ENCODE assay signal across 8 cellular contexts in the genomic region with DNA sequence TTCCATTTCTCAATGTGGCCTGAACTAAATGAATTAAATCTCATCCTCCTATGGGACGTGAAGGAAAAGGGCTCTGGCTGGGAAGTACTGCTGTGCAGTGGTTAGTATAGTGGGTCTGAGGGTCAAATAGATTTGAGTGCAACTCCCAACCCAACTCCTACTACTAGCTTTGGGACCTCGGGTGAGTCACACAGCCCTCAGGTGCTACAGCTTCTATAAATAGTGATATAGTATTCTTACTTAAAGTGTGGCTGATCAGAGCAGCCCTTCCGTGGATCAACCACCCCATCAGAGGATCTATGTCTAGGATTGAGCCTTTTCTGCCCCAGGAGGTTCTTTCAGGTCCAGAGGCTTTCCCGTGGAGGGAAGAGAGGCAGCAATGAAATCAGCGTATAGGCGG. TPM values are rescaled to one million over a fixed set of nuclear protein-coding genes. Genes with fewer than 3 reads are reported as not detected.
DNase-seq lines count a peak whose midpoint lies in the region; ATAC-seq and TF ChIP-seq lines count a peak whose summit lies in the region.

No MANE protein-coding gene starts in this region.

- TF ChIP-seq CTCF in kidney epithelial cell (IDR thresholded peaks at IDR 0.05; ENCODE audit: insufficient read depth, low read length, poor library complexity, severe bottlenecking) (no peak), thyroid gland (IDR thresholded peaks at IDR 0.05) (no peak)

- no peak for ATAC-seq in GM19455 (IDR thresholded peaks at IDR 0.05; ENCODE audit: unreplicated experiment)

- H3K4me3 ChIP-seq in adipocyte (ENCODE audit: low read length) (peak overlapping the region; percentile 85), kidney epithelial cell (ENCODE audit: low read depth, low read length) (peak overlapping the region; percentile 65), thyroid gland (replicated peaks in 1 of 3) (peak overlapping the region in 1 of 3 donors; percentile 78)

- H3K36me3 Mint-ChIP-seq in activated CD4-positive, alpha-beta T cell treated with anti-CD3 and anti-CD28 coated beads, Interleukin-2, amount 10 ng/mL, durations not matched to agents 24 days and 14 days (ENCODE audit: low read depth): no peaks in the 10 kb centered on the region

- H3K27ac Mint-ChIP-seq in activated CD4-positive, alpha-beta T cell treated with anti-CD3 and anti-CD28 coated beads, Interleukin-2, amount 10 ng/mL, durations not matched to agents 24 days and 14 days: no peak overlapping the region

- intact Hi-C loops in activated CD4-positive, alpha-beta T cell treated with anti-CD3 and anti-CD28 coated beads, Interleukin-2, amount 10 ng/mL, durations not matched to agents 24 days and 14 days (cut with micrococcal nuclease): loop anchor here (1.0 to 10.0 kb wide), 3 partner anchors 12 to 1749 kb away; no protein-coding TSS in a partner anchor
- intact Hi-C loops in thyroid gland (cut with DNase I): loop anchor here (5.0 to 10.0 kb wide), 2 partner anchors 171 to 201 kb away; no protein-coding TSS in a partner anchor

- peaks cover 11% of the 10 kb centered on the region for H3K4me1 Mint-ChIP-seq in activated CD4-positive, alpha-beta T cell treated with anti-CD3 and anti-CD28 coated beads, Interleukin-2, amount 10 ng/mL, durations not matched to agents 24 days and 14 days

- H3K9me3 ChIP-seq in adipocyte (ENCODE audit: control insufficient read depth, low read length): no peaks in the 10 kb centered on the region
- H3K9me3 ChIP-seq in thyroid gland: no peaks in the 10 kb centered on the region

- peak overlapping the region; percentile 94 for H3K4me3 Mint-ChIP-seq in activated CD4-positive, alpha-beta T cell treated with anti-CD3 and anti-CD28 coated beads, Interleukin-2, amount 10 ng/mL, durations not matched to agents 24 days and 14 days

- H3K4me1 ChIP-seq in adipocyte (ENCODE audit: control insufficient read depth, insufficient read depth, low read length): peaks cover 15% of the 10 kb centered on the region
- peaks cover 15 to 20% of the 10 kb centered on the region in 2 donors for H3K4me1 ChIP-seq in thyroid gland

- no peaks in the 10 kb centered on the region for H3K36me3 ChIP-seq in adipocyte (ENCODE audit: control insufficient read depth, insufficient read depth, low read length, severe bottlenecking)
- H3K36me3 ChIP-seq in kidney epithelial cell (ENCODE audit: control insufficient read depth, insufficient read depth, low read length): no peaks in the 10 kb centered on the region
- H3K36me3 ChIP-seq in thyroid gland: no peaks in the 10 kb centered on the region

- peak overlapping the region; percentile 86 for H3K9ac ChIP-seq in adipocyte (ENCODE audit: low read length)

- DNase-seq in activated CD4-positive, alpha-beta T cell treated with anti-CD3 and anti-CD28 coated beads, Interleukin-2, amount 10 ng/mL, durations not matched to agents 24 days and 14 days: no peak
- DNase-seq in activated CD4-positive, alpha-beta T cell treated with anti-CD3 and anti-CD28 coated beads for 48 hours: no peak
- DNase-seq in adipocyte (ENCODE audit: low read depth) (peak; percentile 39), kidney epithelial cell (ENCODE audit: low read depth) (no peak), thyroid gland (no peak), DMS 273 (lab: John Stamatoyannopoulos, UW; ENCODE audit: unreplicated experiment) (no peak), NOMO-1 (lab: John Stamatoyannopoulos, UW; ENCODE audit: unreplicated experiment in 2 of 2) (no peak)

- H3K27me3 Mint-ChIP-seq in activated CD4-positive, alpha-beta T cell treated with anti-CD3 and anti-CD28 coated beads, Interleukin-2, amount 10 ng/mL, durations not matched to agents 24 days and 14 days: peaks cover 77% of the 10 kb centered on the region

- no peaks in the 10 kb centered on the region for H3K27me3 ChIP-seq in adipocyte (replicated peaks; ENCODE audit: control insufficient read depth, insufficient read depth, low read length)
- H3K27me3 ChIP-seq in kidney epithelial cell (ENCODE audit: control insufficient read depth, insufficient read depth, low read length): peaks cover 9% of the 10 kb centered on the region
- H3K27me3 ChIP-seq in thyroid gland: no peaks in the 10 kb centered on the region

- H3K9me3 Mint-ChIP-seq in activated CD4-positive, alpha-beta T cell treated with anti-CD3 and anti-CD28 coated beads, Interleukin-2, amount 10 ng/mL, durations not matched to agents 24 days and 14 days: no peaks in the 10 kb centered on the region

- 23 to 25% methylated on average over 6 of the region's 6 CpGs for WGBS in thyroid gland, 2 donors

- no peak for TF ChIP-seq POLR2A in thyroid gland (IDR thresholded peaks at IDR 0.05)

- H3K27ac ChIP-seq in thyroid gland: peak overlapping the region; percentile 63 to 96 (median 94)

RNA-seq across cellular contexts. Expression of gene UST, which starts 0.9 kb away (rescaled TPM):
- total RNA-seq in activated CD4-positive, alpha-beta T cell treated with anti-CD3 and anti-CD28 coated beads, Interleukin-2, amount 10 ng/mL, durations not matched to agents 24 days and 14 days: 0.70 and 0.90 TPM in 2 replicates
- total RNA-seq in kidney epithelial cell (3.5 and 5.2 TPM in 2 replicates), thyroid gland (10 to 100 TPM; 73.4 to 91.2 (median 81.4) TPM)

Comparison
In these comparisons a context has a peak if more than half of its experiments do, and no peak if none do; other contexts are left out.
1. RNA of gene UST, which starts 0.9 kb away (total RNA-seq): 73.4 to 91.2 TPM in thyroid gland; 3.5 to 5.2 TPM in kidney epithelial cell and 0.70 to 0.90 TPM in activated CD4-positive, alpha-beta T cell treated with anti-CD3 and anti-CD28 coated beads, Interleukin-2, amount 10 ng/mL, durations not matched to agents 24 days and 14 days; every median in the first group is over 10 times any median in the second.